ENCODE assay signal across 22 cellular contexts in genomic region chr2:11985817-11986566, GRCh38.
"Had no signal": no experiment of that assay in that cellular context is flagged by ENCODE, and none has a peak within 500 bp of the region (broad histone marks: within the 10 kb centered on the region; RNA-seq: fewer than 3 reads in every experiment).

No MANE protein-coding gene starts in this region.

- H2AFZ ChIP-seq: hepatocyte had no signal

- ATAC-seq: activated CD8-positive, alpha-beta T cell treated with anti-CD3 and anti-CD28 coated beads for 36 hours; activated naive CD4-positive, alpha-beta T cell treated with anti-CD3 and anti-CD28 coated beads, Interleukin-2, amount 50 U/mL, for 72 hours; gastroesophageal sphincter; naive thymus-derived CD8-positive, alpha-beta T cell; T-helper 17 cell; upper lobe of right lung had no signal

- H3K79me2 ChIP-seq: hepatocyte had no signal

- H3K27ac ChIP-seq: breast epithelium, esophagus squamous epithelium, gastroesophageal sphincter, hepatocyte, right atrium auricular region, spleen, suprapubic skin, tibial artery, upper lobe of right lung had no signal

- H3K27me3 ChIP-seq: breast epithelium, gastroesophageal sphincter, hepatocyte, right atrium auricular region, spleen, upper lobe of right lung had no signal

- H3K4me2 ChIP-seq: hepatocyte had no signal

- H3K9me3 ChIP-seq: breast epithelium, right atrium auricular region, suprapubic skin, tibial artery, upper lobe of right lung had no signal

- H3K4me1 ChIP-seq: breast epithelium, gastroesophageal sphincter, right atrium auricular region, spleen, suprapubic skin, tibial artery, upper lobe of right lung had no signal

- DNase-seq: activated CD4-positive, alpha-beta T cell treated with anti-CD3 and anti-CD28 coated beads for 1 hour; activated CD4-positive, alpha-beta T cell treated with anti-CD3 and anti-CD28 coated beads, Interleukin-2, amount 50 U/mL, for 1 hour; activated CD8-positive, alpha-beta T cell treated with anti-CD3 and anti-CD28 coated beads for 36 hours; activated T-cell treated with anti-CD3 and anti-CD28 coated beads, Interleukin-2, amount 50 U/mL, for 48 hours; central memory CD4-positive, alpha-beta T cell; endodermal cell; esophagus squamous epithelium; immature natural killer cell; naive thymus-derived CD8-positive, alpha-beta T cell; occipital lobe; spleen; stimulated activated naive CD4-positive, alpha-beta T cell; T-helper 17 cell; T1000; tibial artery; upper lobe of right lung had no signal

- H3K4me3 ChIP-seq: breast epithelium, esophagus squamous epithelium, gastroesophageal sphincter, hepatocyte, right atrium auricular region, spleen, suprapubic skin, tibial artery, upper lobe of right lung had no signal

- H3K36me3 ChIP-seq: breast epithelium, esophagus squamous epithelium, gastroesophageal sphincter, right atrium auricular region, spleen, suprapubic skin, tibial artery, upper lobe of right lung had no signal
